16 cellular contexts compared by ENCODE assay signal in genomic region chr1:151976868-151977267, GRCh38. TPM values are rescaled to one million over a fixed set of nuclear protein-coding genes. Genes with fewer than 3 reads are reported as not detected.
A peak's percentile ranks its signal among the peaks of the same experiment; 100 is the strongest.
DNase-seq lines count a peak whose midpoint lies in the region; ATAC-seq, FAIRE-seq and TF ChIP-seq lines count a peak whose summit lies in the region.
"Had no signal": no experiment of that assay in that cellular context is flagged by ENCODE, and none has a peak within 500 bp of the region (broad histone marks: within the 10 kb centered on the region; RNA-seq: fewer than 3 reads in every experiment).

No MANE protein-coding gene starts in this region.

- DNase-seq in K562 (ENCODE audit: extremely low read depth in 1 of 4, low spot score in 3 of 4) (peak in 1 of 4 experiments; percentile 28), kidney tubule cell (ENCODE audit: low spot score) (peak; percentile 77), urothelium cell line (ENCODE audit: low spot score) (no peak)
- DNase-seq in stimulated activated naive CD8-positive, alpha-beta T cell treated with anti-CD3 and anti-CD28 coated beads, Interleukin-15, Interleukin-2, amounts not matched to agents 100 U/mL and 50 U/mL, for 24 hours: no peak
- no peak for DNase-seq in stimulated activated effector memory CD8-positive, alpha-beta T cell treated with anti-CD3 and anti-CD28 coated beads, Interleukin-12 subunit alpha, Interleukin-12 subunit beta, amount 100 ng/mL, for 72 hours (ENCODE audit: low spot score in 2 of 2)
- DNase-seq: activated CD4-positive, alpha-beta T cell treated with anti-CD3 and anti-CD28 coated beads, Interleukin-2, amount 50 U/mL, for 48 hours; NCI-H1105; NCI-H446 treated with DMSO at 0.1 percent for 48 hours; nucleus accumbens; stimulated activated CD4-positive, alpha-beta T cell treated with anti-CD3 and anti-CD28 coated beads, Interleukin-12 subunit alpha, Interleukin-12 subunit beta, amount 100 ng/mL, for 4 hours had no signal

- FAIRE-seq in A204.1 (lab: Jason Lieb, UNC) (peak; percentile 85), K562 (lab: Jason Lieb, UNC) (no peak), urothelium cell line (lab: Jason Lieb, UNC) (no peak)
- FAIRE-seq: HTR-8/SVneo had no signal

- H3K27ac Mint-ChIP-seq in stimulated activated effector memory CD8-positive, alpha-beta T cell treated with anti-CD3 and anti-CD28 coated beads, Interleukin-12 subunit alpha, Interleukin-12 subunit beta, amount 100 ng/mL, for 72 hours: no peak overlapping the region
- H3K27ac Mint-ChIP-seq: brain had no signal

- no peaks in the 10 kb centered on the region for H3K9me1 ChIP-seq in K562 (ENCODE audit: control insufficient read depth, insufficient read depth, low read length)

- intact Hi-C loops in K562 (cut with micrococcal nuclease): no loop called here

- H3K4me1 Mint-ChIP-seq in stimulated activated effector memory CD8-positive, alpha-beta T cell treated with anti-CD3 and anti-CD28 coated beads, Interleukin-12 subunit alpha, Interleukin-12 subunit beta, amount 100 ng/mL, for 72 hours: peaks cover 23% of the 10 kb centered on the region

- H3K36me3 Mint-ChIP-seq in stimulated activated effector memory CD8-positive, alpha-beta T cell treated with anti-CD3 and anti-CD28 coated beads, Interleukin-12 subunit alpha, Interleukin-12 subunit beta, amount 100 ng/mL, for 72 hours: peaks cover 23% of the 10 kb centered on the region
- H3K36me3 Mint-ChIP-seq: brain had no signal

- BruUV-seq in K562 (replicated peaks; lab: Mats Ljungman, UMichigan): no TSS peak

- POLR2A ChIA-PET in K562 (lab: Yijun Ruan, JAX): interaction anchor here (0.9 to 1.8 kb wide), 7 partner anchors 9 to 58 kb away, joined by 3 to 6 read pairs (median 4); no protein-coding TSS in a partner anchor

- TF ChIP-seq POLR2A in K562 (conservative IDR thresholded peaks at IDR 0.05) (no peak), gastroesophageal sphincter (IDR thresholded peaks at IDR 0.05) (no peak)

- 0 out of 2 replicates have a peak, but pooled peaks have one; percentile 15 for TF ChIP-seq EP300 in Ishikawa (IDR thresholded peaks at IDR 0.05; ENCODE audit: borderline replicate concordance)
- no peak for TF ChIP-seq EP300 in K562 (IDR thresholded peaks at IDR 0.05; ENCODE audit: low read length)
- no peak for TF ChIP-seq EP300 in gastroesophageal sphincter (IDR thresholded peaks at IDR 0.05)

- H3K79me2 ChIP-seq in K562 (ENCODE audit: control insufficient read depth, insufficient read depth, low read length): no peaks in the 10 kb centered on the region

- CTCF ChIA-PET in K562 (lab: Yijun Ruan, JAX; ENCODE audit: low intra/inter-chr PET ratio): no interaction called here

- H4K20me1 ChIP-seq in K562 (replicated peaks; ENCODE audit: control insufficient read depth, insufficient read depth, low read length): no peaks in the 10 kb centered on the region

- TF ChIP-seq RAD21 in Ishikawa (IDR thresholded peaks at IDR 0.05; ENCODE audit: low read depth) (no peak), K562 (CRISPR knock-in tag; conservative IDR thresholded peaks at IDR 0.05 in 1 of 2, IDR thresholded peaks at IDR 0.05 in 1 of 2) (no peak)

- no peaks in the 10 kb centered on the region for H3K9me3 Mint-ChIP-seq in stimulated activated effector memory CD8-positive, alpha-beta T cell treated with anti-CD3 and anti-CD28 coated beads, Interleukin-12 subunit alpha, Interleukin-12 subunit beta, amount 100 ng/mL, for 72 hours

- TF ChIP-seq CTCF in K562 (IDR thresholded peaks at IDR 0.05 in 2 of 3, conservative IDR thresholded peaks at IDR 0.05 in 1 of 3; ENCODE audit: insufficient read depth in 2 of 3, low read depth in 1 of 3, low read length in 3 of 3) (no peak), gastroesophageal sphincter (IDR thresholded peaks at IDR 0.05) (no peak)

- 8% methylated on average over 3 of the region's 3 CpGs for WGBS in K562 (ENCODE audit: insufficient coverage, low coverage, missing lambda C conversion rate)
- 83 to 100% methylated on average over 1 to 3 of the region's 3 CpGs for WGBS in gastroesophageal sphincter (ENCODE audit: low coverage in 1 of 2), 2 donors

- H3K9me3 ChIP-seq in K562 (replicated peaks; ENCODE audit: control insufficient read depth, insufficient read depth, low read depth, low read length) (no peaks in the 10 kb centered on the region), gastroesophageal sphincter (no peaks in the 10 kb centered on the region)

- H2AFZ ChIP-seq in K562 (ENCODE audit: low read depth, low read length): no peak overlapping the region

- H3K4me3 ChIP-seq in K562: no peak overlapping the region
- H3K4me3 ChIP-seq in gastroesophageal sphincter: no peak overlapping the region

- H3K36me3 ChIP-seq in K562 (ENCODE audit: control insufficient read depth, insufficient read depth, low read length) (no peaks in the 10 kb centered on the region), gastroesophageal sphincter (peaks cover under 1 to 17% of the 10 kb centered on the region in 2 donors)

- H3K27me3 ChIP-seq in K562 (ENCODE audit: control insufficient read depth in 2 of 2, insufficient read depth in 2 of 2, low read length in 2 of 2) (peaks cover 8 to 11% of the 10 kb centered on the region in 2 experiments; a peak in 4 of 5 replicates), gastroesophageal sphincter (no peaks in the 10 kb centered on the region)

- H3K9ac ChIP-seq in K562 (ENCODE audit: insufficient read depth in 1 of 2, low read depth in 2 of 2, low read length in 2 of 2): no peak overlapping the region

- in situ Hi-C loops in K562 (cut with MboI): no loop called here

- H3K4me1 ChIP-seq in K562 (replicated peaks in 1 of 2; ENCODE audit: control insufficient read depth in 2 of 2, insufficient read depth in 2 of 2, low read length in 2 of 2) (peaks cover 10 to 42% of the 10 kb centered on the region in 2 experiments; a peak in 4 of 5 replicates), gastroesophageal sphincter (peaks cover 0 to 43% (median 4%) of the 10 kb centered on the region in 3 donors)

- H3K4me3 Mint-ChIP-seq in stimulated activated effector memory CD8-positive, alpha-beta T cell treated with anti-CD3 and anti-CD28 coated beads, Interleukin-12 subunit alpha, Interleukin-12 subunit beta, amount 100 ng/mL, for 72 hours: no peak overlapping the region
- H3K4me3 Mint-ChIP-seq: brain had no signal

- ATAC-seq in K562 (peak; percentile 50; the same call in 2 of the 3 replicates), gastroesophageal sphincter (no peak)
- no peak for ATAC-seq in stimulated activated naive CD8-positive, alpha-beta T cell treated with anti-CD3 and anti-CD28 coated beads, Interleukin-15, Interleukin-2, amounts not matched to agents 100 U/mL and 50 U/mL, for 24 hours
- no peak for ATAC-seq in stimulated activated effector memory CD8-positive, alpha-beta T cell treated with anti-CD3 and anti-CD28 coated beads, Interleukin-12 subunit alpha, Interleukin-12 subunit beta, amount 100 ng/mL, for 72 hours
- ATAC-seq: Right ventricle myocardium inferior had no signal

- H3K27ac ChIP-seq in K562 (ENCODE audit: extremely low read depth, low read depth, low read length) (no peak overlapping the region), gastroesophageal sphincter (no peak overlapping the region)

- H3K4me2 ChIP-seq in K562 (ENCODE audit: insufficient read depth, low read length): no peak overlapping the region

TF ChIP-seq in Ishikawa, 13 proteins besides CTCF, POLR2A, EP300 and RAD21 (continues in another document):
- peak; percentile 41; the same call in 1 of the 2 replicates for TF ChIP-seq TCF12 (IDR thresholded peaks at IDR 0.05; ENCODE audit: low read depth)

RNA-seq across cellular contexts. Expression of gene S100A10, which starts 16.8 kb away (rescaled TPM):
- not detected in 2 replicates for total RNA-seq in K562 (2011; cell fraction: chromatin; rRNA removed; ENCODE audit: low replicate concordance)
- not detected in 2 replicates for total RNA-seq in K562 (2011; cell fraction: nucleolus; rRNA removed)
- total RNA-seq in K562 (2011; cell fraction: nucleoplasm; rRNA removed): not detected in 2 replicates
- 0.41 TPM in 1 of 2 replicates, not detected in the other for total RNA-seq in K562 (2014; rRNA removed)
- total RNA-seq in K562 (2014; rRNA removed; fragmentation: Illumina TruSeq; extraction: Trizol): 0.35 and 0.44 TPM in 2 replicates
- not detected in 2 replicates for total RNA-seq in K562 (2015; rRNA removed; fragmentation: Illumina TruSeq; extraction: Trizol)
- 1.6 and 3.2 TPM in 2 replicates for total RNA-seq in K562 (2021)
- polyA plus RNA-seq in K562 (2011; rRNA removed): 0.61 and 0.73 TPM in 2 replicates
- 0.16 and 0.52 TPM in 2 replicates for polyA plus RNA-seq in K562 (2011; cell fraction: cytosol; rRNA removed)
- 0.29 TPM in 1 of 2 replicates, not detected in the other for polyA plus RNA-seq in K562 (2011; cell fraction: nucleus; rRNA removed)
- 1.0 and 1.8 TPM in 2 replicates for polyA plus RNA-seq in K562 (2012)
- polyA plus RNA-seq in K562 (2014; fragmentation: Illumina TruSeq; extraction: Trizol): 0.28 and 0.56 TPM in 2 replicates
- polyA plus RNA-seq in K562 (2014; fragmentation: Nextera tagmentation; extraction: Ambion mirVana): under 1 TPM in 1 of 2 experiments, not detected in 1; 0.32 TPM
- not detected in 2 replicates for polyA plus RNA-seq in K562 (2014; rRNA removed)
- 0.93 TPM in 1 of 2 replicates, not detected in the other for polyA minus RNA-seq in K562 (2011; rRNA and poly(A)+ RNA removed)
- 1.6 and 5.2 TPM in 2 replicates for polyA minus RNA-seq in K562 (2011; cell fraction: cytosol; rRNA and poly(A)+ RNA removed)
- polyA minus RNA-seq in K562 (2011; cell fraction: nucleus; rRNA and poly(A)+ RNA removed): 0.67 TPM in 1 of 2 replicates, not detected in the other
- 100 to 1,000 TPM in 2 of 4 donors, 10 to 100 TPM in 2; 57.6 to 155 (median 106) TPM for total RNA-seq in gastroesophageal sphincter

RNA-seq across cellular contexts. Expression of gene S100A11, which starts 59.9 kb away (rescaled TPM):
- total RNA-seq in K562 (2011; cell fraction: chromatin; rRNA removed; ENCODE audit: low replicate concordance): 8.2 and 16.0 TPM in 2 replicates
- total RNA-seq in K562 (2011; cell fraction: nucleolus; rRNA removed): 24.5 and 29.5 TPM in 2 replicates
- total RNA-seq in K562 (2011; cell fraction: nucleoplasm; rRNA removed): 28.2 and 33.8 TPM in 2 replicates
- 131 and 186 TPM in 2 replicates for total RNA-seq in K562 (2014; rRNA removed)
- total RNA-seq in K562 (2014; rRNA removed; fragmentation: Illumina TruSeq; extraction: Trizol): 145 and 169 TPM in 2 replicates
- 239 and 240 TPM in 2 replicates for total RNA-seq in K562 (2015; rRNA removed; fragmentation: Illumina TruSeq; extraction: Trizol)
- total RNA-seq in K562 (2021): 159 and 182 TPM in 2 replicates
- 166 and 235 TPM in 2 replicates for polyA plus RNA-seq in K562 (2011; rRNA removed)
- polyA plus RNA-seq in K562 (2011; cell fraction: cytosol; rRNA removed): 256 and 294 TPM in 2 replicates
- 41.5 and 53.2 TPM in 2 replicates for polyA plus RNA-seq in K562 (2011; cell fraction: nucleus; rRNA removed)
- polyA plus RNA-seq in K562 (2012): 402 and 871 TPM in 2 replicates
- 442 and 587 TPM in 2 replicates for polyA plus RNA-seq in K562 (2014; fragmentation: Illumina TruSeq; extraction: Trizol)
- 100 to 1,000 TPM; 790 to 808 TPM for polyA plus RNA-seq in K562 (2014; fragmentation: Nextera tagmentation; extraction: Ambion mirVana)
- 180 and 278 TPM in 2 replicates for polyA plus RNA-seq in K562 (2014; rRNA removed)
- polyA minus RNA-seq in K562 (2011; rRNA and poly(A)+ RNA removed): 99.7 and 166 TPM in 2 replicates
- polyA minus RNA-seq in K562 (2011; cell fraction: cytosol; rRNA and poly(A)+ RNA removed): 79.1 and 110 TPM in 2 replicates
- polyA minus RNA-seq in K562 (2011; cell fraction: nucleus; rRNA and poly(A)+ RNA removed): 24.4 and 26.1 TPM in 2 replicates
- total RNA-seq in gastroesophageal sphincter: 100 to 1,000 TPM in 3 of 4 donors, 10 to 100 TPM in 1; 41.9 to 183 (median 125) TPM

Comparison
In these comparisons a context has a peak if more than half of its experiments do, and no peak if none do; other contexts are left out.
1. RNA of gene S100A10, which starts 16.8 kb away (total RNA-seq): 57.6 to 155 TPM in gastroesophageal sphincter; 0.35 to 3.2 TPM in K562; every median in the first group is over 10 times any median in the second.